15 cellular contexts compared by ENCODE assay signal in the genomic region with DNA sequence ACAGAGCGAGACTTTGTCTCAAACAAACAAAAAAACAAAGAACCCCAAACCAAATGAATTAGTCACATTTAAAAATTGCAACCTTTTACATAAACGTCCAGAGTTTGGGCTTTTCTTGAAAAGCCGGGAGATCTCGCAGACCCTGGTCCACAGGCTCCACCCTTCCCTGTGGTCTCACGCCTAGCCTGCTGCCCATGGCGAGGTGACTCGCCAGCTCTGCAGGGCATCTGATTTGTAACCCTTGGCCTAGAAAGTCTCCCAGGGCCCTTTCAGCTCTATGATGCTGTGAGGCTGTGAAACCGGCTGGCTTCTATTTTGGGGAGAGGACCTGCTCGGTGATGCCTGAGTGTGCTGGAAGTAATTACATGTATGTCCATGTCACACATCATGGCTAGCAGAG. TPM values are rescaled to one million over a fixed set of nuclear protein-coding genes. Genes with fewer than 3 reads are reported as not detected.
DNase-seq lines count a peak whose midpoint lies in the region; ATAC-seq and TF ChIP-seq lines count a peak whose summit lies in the region.
"Had no signal": no experiment of that assay in that cellular context is flagged by ENCODE, and none has a peak within 500 bp of the region (broad histone marks: within the 10 kb centered on the region; RNA-seq: fewer than 3 reads in every experiment).

No MANE protein-coding gene starts in this region.

- no peak overlapping the region for H3K27ac ChIP-seq in BLaER1 treated with 17β-estradiol and CSF1 and Interleukin-3, amounts not matched to agents 10 nM and 100 nM
- H3K27ac ChIP-seq in RWPE2 (ENCODE audit: poor library complexity, severe bottlenecking): no peak overlapping the region

- no peaks in the 10 kb centered on the region for H3K36me3 Mint-ChIP-seq in memory B cell
- H3K36me3 Mint-ChIP-seq: CD14-positive monocyte; CD8-positive, alpha-beta T cell had no signal

- H3K27me3 Mint-ChIP-seq in memory B cell: peaks cover 17% of the 10 kb centered on the region

- 0 out of 22 replicates have a peak, but pooled peaks cover 0 to 9% (median 0%) of the 10 kb centered on the region in 11 experiments for H4K20me1 ChIP-seq in BLaER1 treated with 17β-estradiol and CSF1 and Interleukin-3, amounts not matched to agents 10 nM and 100 nM

- intact Hi-C loops in Right ventricle myocardium inferior (cut with DNase I): no loop called here
- intact Hi-C loops in left ventricle myocardium superior (cut with micrococcal nuclease): no loop called here

- peak overlapping the region in 1 of 11 experiments; percentile 47; a peak in 1 of 22 replicates for H3K9ac ChIP-seq in BLaER1 treated with 17β-estradiol and CSF1 and Interleukin-3, amounts not matched to agents 10 nM and 100 nM

- no peak overlapping the region for H3K4me3 ChIP-seq in BLaER1 treated with 17β-estradiol and CSF1 and Interleukin-3, amounts not matched to agents 10 nM and 100 nM
- H3K4me3 ChIP-seq in RWPE2 (ENCODE audit: severe bottlenecking): no peak overlapping the region

- H3K4me1 ChIP-seq in BLaER1 treated with 17β-estradiol and CSF1 and Interleukin-3, amounts not matched to agents 10 nM and 100 nM: peaks cover 38 to 80% (median 64%) of the 10 kb centered on the region in 10 experiments
- H3K4me1 ChIP-seq in RWPE2 (ENCODE audit: insufficient read depth, poor library complexity, severe bottlenecking): no peaks in the 10 kb centered on the region

- H3K4me3 Mint-ChIP-seq in memory B cell: no peak overlapping the region
- H3K4me3 Mint-ChIP-seq: B cell; CD14-positive monocyte; CD8-positive, alpha-beta T cell; HFFc6 had no signal

- H3K9me3 ChIP-seq in BLaER1 treated with 17β-estradiol and CSF1 and Interleukin-3, amounts not matched to agents 10 nM and 100 nM (replicated peaks in 1 of 11): peaks cover 0 to 13% (median 8%) of the 10 kb centered on the region in 11 experiments; a peak in 12 of 22 replicates
- H3K9me3 ChIP-seq in RWPE2 (ENCODE audit: severe bottlenecking): no peaks in the 10 kb centered on the region

- H3K27ac Mint-ChIP-seq in memory B cell: peak overlapping the region; percentile 56
- H3K27ac Mint-ChIP-seq: B cell; CD14-positive monocyte; CD8-positive, alpha-beta T cell; HFFc6 had no signal

- no peak for TF ChIP-seq CTCF in RWPE2 (IDR thresholded peaks at IDR 0.05; ENCODE audit: poor library complexity, severe bottlenecking)

- no peak for ATAC-seq in Right ventricle myocardium inferior
- no peak for ATAC-seq in left ventricle myocardium superior
- no peak for ATAC-seq in RWPE2 (ENCODE audit: low read depth)
- no peak for ATAC-seq in memory B cell (ENCODE audit: low read depth)
- ATAC-seq in GM19452 (IDR thresholded peaks at IDR 0.05; ENCODE audit: unreplicated experiment): no peak
- ATAC-seq: CD8-positive, alpha-beta T cell had no signal

- peak overlapping the region in 8 of 11 experiments; percentile 1 to 26 (median 22); a peak in 6 of 22 replicates for H3K4me2 ChIP-seq in BLaER1 treated with 17β-estradiol and CSF1 and Interleukin-3, amounts not matched to agents 10 nM and 100 nM

- DNase-seq in Right ventricle myocardium inferior (ENCODE audit: missing footprints) (peak; percentile 39), left ventricle myocardium superior (no peak), RWPE2 (ENCODE audit: low spot score) (peak; percentile 35), memory B cell (ENCODE audit: low spot score in 2 of 2) (no peak), DMS 273 (lab: John Stamatoyannopoulos, UW; ENCODE audit: unreplicated experiment) (no peak)
- DNase-seq: CD8-positive, alpha-beta T cell; COR-L47; DND-41; GF-D8; HCEC 1CT; HFFc6 had no signal

- no peaks in the 10 kb centered on the region for H3K36me3 ChIP-seq in BLaER1 treated with 17β-estradiol and CSF1 and Interleukin-3, amounts not matched to agents 10 nM and 100 nM
- no peaks in the 10 kb centered on the region for H3K36me3 ChIP-seq in RWPE2 (ENCODE audit: low read depth)

- peaks cover 0 to 24% (median 0%) of the 10 kb centered on the region in 11 experiments; a peak in 7 of 22 replicates for H3K27me3 ChIP-seq in BLaER1 treated with 17β-estradiol and CSF1 and Interleukin-3, amounts not matched to agents 10 nM and 100 nM
- H3K27me3 ChIP-seq in RWPE2 (ENCODE audit: insufficient read depth, poor library complexity, severe bottlenecking): no peaks in the 10 kb centered on the region

- no peaks in the 10 kb centered on the region for H3K9me3 Mint-ChIP-seq in memory B cell
- H3K9me3 Mint-ChIP-seq: CD8-positive, alpha-beta T cell had no signal

- H3K4me1 Mint-ChIP-seq in memory B cell: peaks cover 10% of the 10 kb centered on the region

RNA-seq across cellular contexts. Expression of a gene that starts 44.7 kb away (rescaled TPM):
- total RNA-seq in Right ventricle myocardium inferior: 34.5 TPM
- 40.7 TPM for total RNA-seq in left ventricle myocardium superior

Comparison
In these comparisons a context has a peak if more than half of its experiments do, and no peak if none do; other contexts are left out.
1. DNase-seq: peak in Right ventricle myocardium inferior (single experiment) and RWPE2 (single experiment); none in left ventricle myocardium superior (single experiment), memory B cell (0 of 2) and DMS 273 (single experiment).